Comparison of ENCODE assay signal across 17 cellular contexts in genomic region chr16:64211306-64211705, GRCh38.
"Had no signal": no experiment of that assay in that cellular context is flagged by ENCODE, and none has a peak within 500 bp of the region (broad histone marks: within the 10 kb centered on the region; RNA-seq: fewer than 3 reads in every experiment).

No MANE protein-coding gene starts in this region.

- H3K9me3 Mint-ChIP-seq: dendritic cell treated with granulocyte-macrophage colony-stimulating factor and Interleukin-4, amounts not matched to agents 40 ng/mL and 50 ng/mL, for 4 days; WTC11 had no signal

- H3K36me3 Mint-ChIP-seq: stimulated activated naive B cell treated with anti-CD40 and anti-IgM and Interleukin-4, amounts not matched to agents 10 μg/mL and 1 μg/mL and 100 μg/mL, for 72 hours; WTC11 had no signal

- H3K27me3 ChIP-seq: suprapubic skin, upper lobe of left lung had no signal

- H3K4me3 ChIP-seq: lung, psoas muscle, suprapubic skin, upper lobe of left lung had no signal

- ATAC-seq: activated CD8-positive, alpha-beta T cell treated with anti-CD3 and anti-CD28 coated beads, Interleukin-2, amount 10 ng/mL, durations not matched to agents 7 days and 5 days; effector memory CD8-positive, alpha-beta T cell; naive thymus-derived CD4-positive, alpha-beta T cell; psoas muscle; sciatic nerve; stimulated activated naive B cell treated with anti-CD40 and anti-IgM and Interleukin-4, amounts not matched to agents 10 μg/mL and 1 μg/mL and 100 μg/mL, for 72 hours; T-helper 17 cell; WTC11 had no signal

- H3K36me3 ChIP-seq: suprapubic skin, upper lobe of left lung had no signal

- H3K27me3 Mint-ChIP-seq: dendritic cell treated with granulocyte-macrophage colony-stimulating factor and Interleukin-4, amounts not matched to agents 40 ng/mL and 50 ng/mL, for 4 days; effector memory CD8-positive, alpha-beta T cell; naive thymus-derived CD4-positive, alpha-beta T cell; stimulated activated naive B cell treated with anti-CD40 and anti-IgM and Interleukin-4, amounts not matched to agents 10 μg/mL and 1 μg/mL and 100 μg/mL, for 72 hours; T-helper 17 cell had no signal

- DNase-seq: activated CD4-positive, alpha-beta T cell treated with anti-CD3 and anti-CD28 coated beads for 48 hours; activated CD8-positive, alpha-beta T cell treated with anti-CD3 and anti-CD28 coated beads, Interleukin-2, amount 10 ng/mL, durations not matched to agents 7 days and 5 days; activated naive CD4-positive, alpha-beta T cell treated with Interleukin-2 at 50 U/mL for 16 hours; effector memory CD8-positive, alpha-beta T cell; erythroblast; glutamatergic neuron; naive thymus-derived CD4-positive, alpha-beta T cell; psoas muscle; stimulated activated CD4-positive, alpha-beta T cell treated with anti-CD3 and anti-CD28 coated beads, Interleukin-2, amount 100 ng/mL, for 24 hours; stimulated activated naive B cell treated with anti-CD40 and anti-IgM and Interleukin-4, amounts not matched to agents 10 μg/mL and 1 μg/mL and 100 μg/mL, for 72 hours; T-helper 17 cell; upper lobe of left lung had no signal

- H3K27ac ChIP-seq: psoas muscle, suprapubic skin, upper lobe of left lung had no signal

- H3K27ac Mint-ChIP-seq: activated CD8-positive, alpha-beta T cell treated with anti-CD3 and anti-CD28 coated beads, Interleukin-2, amount 10 ng/mL, durations not matched to agents 7 days and 5 days; dendritic cell treated with granulocyte-macrophage colony-stimulating factor and Interleukin-4, amounts not matched to agents 40 ng/mL and 50 ng/mL, for 4 days; effector memory CD8-positive, alpha-beta T cell; naive thymus-derived CD4-positive, alpha-beta T cell; stimulated activated naive B cell treated with anti-CD40 and anti-IgM and Interleukin-4, amounts not matched to agents 10 μg/mL and 1 μg/mL and 100 μg/mL, for 72 hours; T-helper 17 cell; WTC11 had no signal

- H3K4me1 ChIP-seq: psoas muscle, suprapubic skin, upper lobe of left lung had no signal

- H3K4me3 Mint-ChIP-seq: activated CD8-positive, alpha-beta T cell treated with anti-CD3 and anti-CD28 coated beads, Interleukin-2, amount 10 ng/mL, durations not matched to agents 7 days and 5 days; dendritic cell treated with granulocyte-macrophage colony-stimulating factor and Interleukin-4, amounts not matched to agents 40 ng/mL and 50 ng/mL, for 4 days; effector memory CD8-positive, alpha-beta T cell; naive thymus-derived CD4-positive, alpha-beta T cell; stimulated activated naive B cell treated with anti-CD40 and anti-IgM and Interleukin-4, amounts not matched to agents 10 μg/mL and 1 μg/mL and 100 μg/mL, for 72 hours; T-helper 17 cell; WTC11 had no signal

- H3K4me1 Mint-ChIP-seq: naive thymus-derived CD4-positive, alpha-beta T cell; stimulated activated naive B cell treated with anti-CD40 and anti-IgM and Interleukin-4, amounts not matched to agents 10 μg/mL and 1 μg/mL and 100 μg/mL, for 72 hours; T-helper 17 cell had no signal

- H3K9me3 ChIP-seq: psoas muscle, suprapubic skin, upper lobe of left lung had no signal
